In the genomic region with DNA sequence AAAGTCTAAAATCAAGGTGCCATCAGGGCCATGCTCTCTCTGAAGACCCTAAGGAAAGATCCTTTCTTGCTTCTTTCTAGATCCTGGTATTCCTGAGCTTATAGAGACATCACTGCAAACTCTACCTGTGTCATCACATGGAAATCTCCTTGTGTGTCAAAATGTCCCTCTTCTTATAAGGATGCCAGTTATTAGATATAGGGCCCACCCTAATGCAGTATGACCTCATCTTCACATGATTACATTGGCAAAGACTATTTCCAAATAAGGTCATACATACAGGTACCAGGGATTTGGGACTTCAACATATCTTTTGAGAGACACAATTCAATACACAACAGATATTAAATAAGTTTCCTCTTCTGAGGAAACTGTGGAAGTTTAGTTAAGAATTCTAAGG, we compare ENCODE assay signal across 19 cellular contexts.
DNase-seq lines count a peak whose midpoint lies in the region; ATAC-seq, FAIRE-seq and TF ChIP-seq lines count a peak whose summit lies in the region.
"Had no signal": no experiment of that assay in that cellular context is flagged by ENCODE, and none has a peak within 500 bp of the region (broad histone marks: within the 10 kb centered on the region; RNA-seq: fewer than 3 reads in every experiment).

No MANE protein-coding gene starts in this region.

- H3K27ac ChIP-seq in HepG2 (ENCODE audit: extremely low read length, insufficient read depth, low read length) (no peak overlapping the region), right lobe of liver (no peak overlapping the region), Panc1 (ENCODE audit: low read length) (peak overlapping the region; percentile 78)
- H3K27ac ChIP-seq: 22Rv1; BLaER1 treated with 17β-estradiol and CSF1 and Interleukin-3, amounts not matched to agents 10 nM and 100 nM; C4-2B had no signal

- no peaks in the 10 kb centered on the region for H3K79me2 ChIP-seq in HepG2 (ENCODE audit: insufficient read depth, low read length)

- intact Hi-C loops in HepG2 (cut with micrococcal nuclease; ENCODE audit: unreplicated experiment), result no loop called here
- intact Hi-C loops in right lobe of liver (cut with DNase I), result no loop called here
- intact Hi-C loops in Panc1 (cut with micrococcal nuclease; ENCODE audit: unreplicated experiment), result no loop called here

- H4K20me1 ChIP-seq in HepG2 (ENCODE audit: insufficient read depth, low read length), result no peaks in the 10 kb centered on the region
- H4K20me1 ChIP-seq: BLaER1 treated with 17β-estradiol and CSF1 and Interleukin-3, amounts not matched to agents 10 nM and 100 nM had no signal

- no peak for TF ChIP-seq EP300 in HepG2 (IDR thresholded peaks at IDR 0.05; ENCODE audit: low read depth in 2 of 2, low read length in 2 of 2)
- no peak for TF ChIP-seq EP300 in HepG2 (CRISPR knock-in tag; IDR thresholded peaks at IDR 0.05; ENCODE audit: borderline replicate concordance)

- TF ChIP-seq RAD21 in HepG2 (CRISPR knock-in tag; IDR thresholded peaks at IDR 0.05), result no peak

- DNase-seq in HepG2 (ENCODE audit: low spot score) (no peak), right lobe of liver (no peak), Panc1 (ENCODE audit: low read depth, low spot score) (no peak), NCI-H128 (lab: John Stamatoyannopoulos, UW; ENCODE audit: unreplicated experiment) (no peak)
- DNase-seq: ACHN; Caco-2; Calu3; CD4-positive, alpha-beta T cell; CD8-positive, alpha-beta T cell; DMS79 treated with DMSO at 0.1 percent for 48 hours; GF-D8 had no signal

- H3K9me3 ChIP-seq in HepG2 (ENCODE audit: low read length) (no peaks in the 10 kb centered on the region), right lobe of liver (no peaks in the 10 kb centered on the region), Panc1 (ENCODE audit: control insufficient read depth, insufficient read depth, low read depth, low read length) (no peaks in the 10 kb centered on the region)
- H3K9me3 ChIP-seq: BLaER1 treated with 17β-estradiol and CSF1 and Interleukin-3, amounts not matched to agents 10 nM and 100 nM; Caco-2 had no signal

- H3K27me3 ChIP-seq in HepG2 (ENCODE audit: control insufficient read depth in 1 of 2, insufficient read depth in 2 of 2, low read length in 2 of 2) (no peaks in the 10 kb centered on the region; a peak in 1 of 5 replicates), right lobe of liver (no peaks in the 10 kb centered on the region), Panc1 (ENCODE audit: control insufficient read depth, insufficient read depth, low read length) (no peaks in the 10 kb centered on the region)
- H3K27me3 ChIP-seq: BLaER1 treated with 17β-estradiol and CSF1 and Interleukin-3, amounts not matched to agents 10 nM and 100 nM had no signal

- no peak overlapping the region for H3K9ac ChIP-seq in HepG2 (ENCODE audit: insufficient read depth, low read depth, low read length)
- H3K9ac ChIP-seq: BLaER1 treated with 17β-estradiol and CSF1 and Interleukin-3, amounts not matched to agents 10 nM and 100 nM had no signal

- in situ Hi-C loops in HepG2 (cut with HindIII; ENCODE audit: extremely low pct_ligation_motif_present, low pct_unique_long_range_greater_than_20kb), result no loop called here
- in situ Hi-C loops in Panc1 (cut with HindIII; ENCODE audit: low pct_unique_long_range_greater_than_20kb, low sequenced_read_pairs), result no loop called here

- no peaks in the 10 kb centered on the region for H3K36me3 ChIP-seq in HepG2 (replicated peaks in 1 of 2; ENCODE audit: control insufficient read depth in 1 of 2, insufficient read depth in 2 of 2, low read length in 2 of 2)
- no peaks in the 10 kb centered on the region for H3K36me3 ChIP-seq in right lobe of liver
- H3K36me3 ChIP-seq in Panc1 (ENCODE audit: control insufficient read depth, insufficient read depth, low read length), result no peaks in the 10 kb centered on the region
- H3K36me3 ChIP-seq: BLaER1 treated with 17β-estradiol and CSF1 and Interleukin-3, amounts not matched to agents 10 nM and 100 nM had no signal

- CTCF ChIA-PET in HepG2 (lab: Yijun Ruan, JAX; ENCODE audit: low intra/inter-chr PET ratio, low total read pairs) (no interaction called here), Panc1 (lab: Charles Lee) (interaction anchor here (0.9 kb wide), 1 partner anchor 8 kb away, joined by 3 read pairs; no protein-coding TSS in a partner anchor)

- no peak overlapping the region for H3K4me3 ChIP-seq in HepG2 (replicated peaks in 1 of 3; ENCODE audit: insufficient read depth in 1 of 3, low read depth in 2 of 3, low read length in 3 of 3)
- H3K4me3 ChIP-seq in right lobe of liver, result no peak overlapping the region
- H3K4me3 ChIP-seq in Panc1 (ENCODE audit: low read depth in 2 of 2, low read length in 2 of 2), result no peak overlapping the region
- H3K4me3 ChIP-seq: BLaER1 treated with 17β-estradiol and CSF1 and Interleukin-3, amounts not matched to agents 10 nM and 100 nM had no signal

- no peak overlapping the region for H3K4me2 ChIP-seq in HepG2 (ENCODE audit: low read depth, low read length)
- H3K4me2 ChIP-seq: BLaER1 treated with 17β-estradiol and CSF1 and Interleukin-3, amounts not matched to agents 10 nM and 100 nM had no signal

- no TSS peak for BruUV-seq in HepG2 (replicated peaks; lab: Mats Ljungman, UMichigan)
- BruUV-seq in Panc1 (replicated peaks; lab: Mats Ljungman, UMichigan), result no TSS peak

- no peak for TF ChIP-seq CTCF in HepG2 (CRISPR knock-in tag; IDR thresholded peaks at IDR 0.05)
- no peak for TF ChIP-seq CTCF in right lobe of liver (IDR thresholded peaks at IDR 0.05)
- no peak for TF ChIP-seq CTCF in Panc1 (IDR thresholded peaks at IDR 0.05)

- peaks cover 41% of the 10 kb centered on the region for H3K4me1 ChIP-seq in HepG2 (ENCODE audit: insufficient read depth, low read length)
- no peaks in the 10 kb centered on the region for H3K4me1 ChIP-seq in right lobe of liver
- H3K4me1 ChIP-seq in Panc1 (ENCODE audit: control insufficient read depth, insufficient read depth, low read length), result peaks cover 12% of the 10 kb centered on the region
- H3K4me1 ChIP-seq: Caco-2 had no signal

- POLR2A ChIA-PET in HepG2 (lab: Yijun Ruan, JAX) (no interaction called here), Panc1 (lab: Charles Lee) (interaction anchor here (0.6 kb wide), 1 partner anchor 83 kb away, joined by 10 read pairs; no protein-coding TSS in a partner anchor)

- no peak overlapping the region for H2AFZ ChIP-seq in HepG2 (ENCODE audit: low read length)

- no peak for ATAC-seq in HepG2
- ATAC-seq in right lobe of liver, result no peak
- no peak for ATAC-seq in Panc1
- no peak for ATAC-seq in HG03457 (IDR thresholded peaks at IDR 0.05; ENCODE audit: unreplicated experiment)
- ATAC-seq: CD8-positive, alpha-beta T cell had no signal

- no peak for FAIRE-seq in HepG2 (lab: Jason Lieb, UNC)
- FAIRE-seq: D721Med, G401.6, GM12891, GM19239 had no signal

- no peak for TF ChIP-seq POLR2A in HepG2 (IDR thresholded peaks at IDR 0.05; ENCODE audit: insufficient read depth in 1 of 2, low read depth in 2 of 2, low read length in 2 of 2)
- no peak for TF ChIP-seq POLR2A in right lobe of liver (IDR thresholded peaks at IDR 0.05)

TF ChIP-seq in HepG2, 621 proteins besides CTCF, POLR2A, EP300 and RAD21:
- TF ChIP-seq, protein P1, sequence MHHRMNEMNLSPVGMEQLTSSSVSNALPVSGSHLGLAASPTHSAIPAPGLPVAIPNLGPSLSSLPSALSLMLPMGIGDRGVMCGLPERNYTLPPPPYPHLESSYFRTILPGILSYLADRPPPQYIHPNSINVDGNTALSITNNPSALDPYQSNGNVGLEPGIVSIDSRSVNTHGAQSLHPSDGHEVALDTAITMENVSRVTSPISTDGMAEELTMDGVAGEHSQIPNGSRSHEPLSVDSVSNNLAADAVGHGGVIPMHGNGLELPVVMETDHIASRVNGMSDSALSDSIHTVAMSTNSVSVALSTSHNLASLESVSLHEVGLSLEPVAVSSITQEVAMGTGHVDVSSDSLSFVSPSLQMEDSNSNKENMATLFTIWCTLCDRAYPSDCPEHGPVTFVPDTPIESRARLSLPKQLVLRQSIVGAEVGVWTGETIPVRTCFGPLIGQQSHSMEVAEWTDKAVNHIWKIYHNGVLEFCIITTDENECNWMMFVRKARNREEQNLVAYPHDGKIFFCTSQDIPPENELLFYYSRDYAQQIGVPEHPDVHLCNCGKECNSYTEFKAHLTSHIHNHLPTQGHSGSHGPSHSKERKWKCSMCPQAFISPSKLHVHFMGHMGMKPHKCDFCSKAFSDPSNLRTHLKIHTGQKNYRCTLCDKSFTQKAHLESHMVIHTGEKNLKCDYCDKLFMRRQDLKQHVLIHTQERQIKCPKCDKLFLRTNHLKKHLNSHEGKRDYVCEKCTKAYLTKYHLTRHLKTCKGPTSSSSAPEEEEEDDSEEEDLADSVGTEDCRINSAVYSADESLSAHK (CRISPR knock-in tag; IDR thresholded peaks at IDR 0.05; ENCODE audit: borderline replicate concordance), result no peak
- TF ChIP-seq ATF7 (IDR thresholded peaks at IDR 0.05) (peak; percentile 43), ATF7 (CRISPR knock-in tag; IDR thresholded peaks at IDR 0.05) (no peak)
